Comparison of ENCODE assay signal across 20 cellular contexts in the genomic region with DNA sequence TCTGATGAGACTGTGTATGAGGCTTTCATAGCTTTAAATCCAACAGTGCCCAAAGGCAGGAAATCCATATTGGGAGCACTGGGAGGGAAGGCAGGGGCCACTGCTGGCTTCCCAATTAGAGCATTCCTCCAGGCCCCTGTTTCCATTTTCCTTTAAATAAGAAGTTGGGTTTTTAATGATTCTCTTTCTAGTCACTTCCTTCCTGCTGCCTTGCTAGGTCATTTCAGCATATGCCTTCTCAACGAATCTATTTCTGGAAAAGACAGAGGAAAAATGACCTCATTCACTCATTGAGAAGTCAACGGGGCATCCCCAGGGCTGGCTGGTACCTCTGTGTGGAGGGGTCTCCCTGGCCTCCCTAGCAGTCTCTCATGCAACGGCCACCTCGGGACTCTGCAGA. TPM values are rescaled to one million over a fixed set of nuclear protein-coding genes. Genes with fewer than 3 reads are reported as not detected.
"Had no signal": no experiment of that assay in that cellular context is flagged by ENCODE, and none has a peak within 500 bp of the region (broad histone marks: within the 10 kb centered on the region; RNA-seq: fewer than 3 reads in every experiment).

No MANE protein-coding gene starts in this region.

- H3K27ac ChIP-seq: epithelial cell of prostate, heart left ventricle, psoas muscle, upper lobe of left lung, VCaP had no signal

- H3K4me3 ChIP-seq: breast epithelium, heart left ventricle, psoas muscle, right lobe of liver, smooth muscle cell, upper lobe of left lung had no signal

- H3K4me1 ChIP-seq: upper lobe of left lung had no signal

- DNase-seq: activated CD4-positive, alpha-beta T cell treated with anti-CD3 and anti-CD28 coated beads, Interleukin-2, amount 50 U/mL, for 48 hours; activated naive CD4-positive, alpha-beta T cell treated with anti-CD3 and anti-CD28 coated beads for 36 hours; activated naive CD8-positive, alpha-beta T cell treated with anti-CD3 and anti-CD28 coated beads, Interleukin-2, amount 50 U/mL, for 24 hours; aorta; cerebellar nuclear complex; effector memory CD8-positive, alpha-beta T cell; heart left ventricle; immature natural killer cell; mesenchymal stem cell; psoas muscle; right lobe of liver; stimulated activated CD4-positive, alpha-beta T cell treated with anti-CD3 and anti-CD28 coated beads, Interleukin-4, amount 100 ng/mL, for 4 hours; T1000; upper lobe of left lung had no signal

- H3K9me3 ChIP-seq: breast epithelium, heart left ventricle, psoas muscle, right lobe of liver, upper lobe of left lung had no signal

- H3K36me3 ChIP-seq: breast epithelium, heart left ventricle, right lobe of liver, upper lobe of left lung had no signal

- H3K27me3 ChIP-seq: breast epithelium, heart left ventricle, right lobe of liver, upper lobe of left lung had no signal

- H3K4me2 ChIP-seq: smooth muscle cell had no signal

- ATAC-seq: activated naive CD8-positive, alpha-beta T cell treated with anti-CD3 and anti-CD28 coated beads, Interleukin-2, amount 50 U/mL, for 24 hours; activated T-helper 17 cell treated with anti-CD3 and anti-CD28 coated beads, Interleukin-2, amount 50 U/mL, for 72 hours; effector memory CD8-positive, alpha-beta T cell; heart left ventricle; psoas muscle had no signal

RNA-seq across cellular contexts. Expression of gene IGF1, which starts 43.5 kb away (rescaled TPM):
- total RNA-seq: activated naive CD4-positive, alpha-beta T cell treated with anti-CD3 and anti-CD28 coated beads for 36 hours had no signal
- polyA plus RNA-seq: immature natural killer cell, neural cell had no signal
